8 cellular contexts compared by ENCODE assay signal in genomic region chr2:12721571-12722444, GRCh38. TPM values are rescaled to one million over a fixed set of nuclear protein-coding genes. Genes with fewer than 3 reads are reported as not detected.
A peak's percentile ranks its signal among the peaks of the same experiment; 100 is the strongest.
DNase-seq lines count a peak whose midpoint lies in the region; ATAC-seq, FAIRE-seq and TF ChIP-seq lines count a peak whose summit lies in the region.

No MANE protein-coding gene starts in this region.

- peak overlapping the region; percentile 43 for H3K27ac ChIP-seq in CD4-positive, CD25-positive, alpha-beta regulatory T cell (ENCODE audit: insufficient read depth, low read length, poor library complexity, severe bottlenecking)
- no peak overlapping the region for H3K27ac ChIP-seq in OCI-LY7 (ENCODE audit: low read depth, low read length, poor library complexity, severe bottlenecking)
- peak overlapping the region; percentile 44 for H3K27ac ChIP-seq in cingulate gyrus (ENCODE audit: low read depth, low read length)

- H3K9me3 ChIP-seq in CD4-positive, CD25-positive, alpha-beta regulatory T cell (ENCODE audit: control insufficient read depth in 2 of 2, low read length in 2 of 2) = no peaks in the 10 kb centered on the region
- H3K9me3 ChIP-seq in OCI-LY7 (ENCODE audit: low read length) = no peaks in the 10 kb centered on the region

- BruUV-seq in OCI-LY7 (replicated peaks; lab: Mats Ljungman, UMichigan) = no TSS peak

- intact Hi-C loops in OCI-LY7 (cut with micrococcal nuclease; ENCODE audit: unreplicated experiment) = no loop called here

- H3K4me1 Mint-ChIP-seq in CD4-positive, CD25-positive, alpha-beta regulatory T cell = peaks cover 32 to 75% (median 60%) of the 10 kb centered on the region in 4 donors

- CTCF ChIA-PET in OCI-LY7 (lab: Charles Lee; ENCODE audit: unreplicated experiment) = interaction anchor here (1.1 kb wide), 1 partner anchor 12 kb away, joined by 4 read pairs; no protein-coding TSS in a partner anchor

- DNase-seq in CD4-positive, CD25-positive, alpha-beta regulatory T cell = no peak
- DNase-seq in OCI-LY7 (ENCODE audit: low spot score) = no peak
- DNase-seq in non-pigmented ciliary epithelial cell (ENCODE audit: low read depth) = peak; percentile 67
- no peak for DNase-seq in frontal cortex (ENCODE audit: low spot score in 2 of 2)
- no peak for DNase-seq in germinal center (ENCODE audit: low spot score)
- no peak for DNase-seq in NCI-H748 (lab: John Stamatoyannopoulos, UW; ENCODE audit: unreplicated experiment)

- H3K4me3 ChIP-seq in CD4-positive, CD25-positive, alpha-beta regulatory T cell (ENCODE audit: low read depth, low read length) = peak overlapping the region; percentile 90
- H3K4me3 ChIP-seq in OCI-LY7 (ENCODE audit: low read depth, low read length, poor library complexity, severe bottlenecking) = peak overlapping the region; percentile 33

- peak overlapping the region; percentile 99 for H3K4me2 ChIP-seq in OCI-LY7 (ENCODE audit: low read length)

- H3K4me3 Mint-ChIP-seq in CD4-positive, CD25-positive, alpha-beta regulatory T cell = peak overlapping the region; percentile 97 to 100 (median 100)

- 0 out of 2 replicates have a peak, but pooled peaks cover 5% of the 10 kb centered on the region for H4K20me1 ChIP-seq in OCI-LY7 (ENCODE audit: insufficient read depth, low read length)

- H2AFZ ChIP-seq in OCI-LY7 (ENCODE audit: low read length) = peak overlapping the region; percentile 37; the same call in 1 of the 2 replicates

- peaks cover 63% of the 10 kb centered on the region for H3K4me1 ChIP-seq in CD4-positive, CD25-positive, alpha-beta regulatory T cell (ENCODE audit: control insufficient read depth, insufficient read depth, low read length, poor library complexity, severe bottlenecking)
- peaks cover 56% of the 10 kb centered on the region for H3K4me1 ChIP-seq in OCI-LY7 (ENCODE audit: insufficient read depth, low read length, poor library complexity, severe bottlenecking)

- H3K9me2 ChIP-seq in OCI-LY7 (ENCODE audit: insufficient read depth, low read length) = no peaks in the 10 kb centered on the region

- no peak for TF ChIP-seq CTCF in OCI-LY7 (conservative IDR thresholded peaks at IDR 0.05; ENCODE audit: low read length)

- H3K36me3 Mint-ChIP-seq in CD4-positive, CD25-positive, alpha-beta regulatory T cell = peaks cover 46% of the 10 kb centered on the region

- peaks cover 5% of the 10 kb centered on the region for H3K27me3 Mint-ChIP-seq in CD4-positive, CD25-positive, alpha-beta regulatory T cell

- H3K27me3 ChIP-seq in CD4-positive, CD25-positive, alpha-beta regulatory T cell (ENCODE audit: control insufficient read depth, insufficient read depth, low read length) = no peaks in the 10 kb centered on the region

- POLR2A ChIA-PET in OCI-LY7 (lab: Charles Lee) = interaction anchor here (0.6 to 2.1 kb wide), 6 partner anchors 11 to 858 kb away, joined by 3 to 7 read pairs (median 4); no protein-coding TSS in a partner anchor

- no peak for FAIRE-seq in frontal cortex (lab: Jason Lieb, UNC)

- peaks cover 38% of the 10 kb centered on the region for H3K36me3 ChIP-seq in CD4-positive, CD25-positive, alpha-beta regulatory T cell (ENCODE audit: control insufficient read depth, insufficient read depth, low read length)
- no peaks in the 10 kb centered on the region; the same call in 1 of the 2 replicates for H3K36me3 ChIP-seq in OCI-LY7 (ENCODE audit: insufficient read depth, low read length)

- no peaks in the 10 kb centered on the region; the same call in 1 of the 2 replicates for H3K79me2 ChIP-seq in OCI-LY7 (ENCODE audit: insufficient read depth, low read depth, low read length)

- no peak for ATAC-seq in CD4-positive, CD25-positive, alpha-beta regulatory T cell (ENCODE audit: low read depth in 2 of 2)
- ATAC-seq in HG02970 (IDR thresholded peaks at IDR 0.05; ENCODE audit: low FRiP score, unreplicated experiment) = no peak

- H3K27ac Mint-ChIP-seq in CD4-positive, CD25-positive, alpha-beta regulatory T cell = peak overlapping the region; percentile 76 to 89 (median 87)

- H3K9me3 Mint-ChIP-seq in CD4-positive, CD25-positive, alpha-beta regulatory T cell = peaks cover 0 to 2% (median 0%) of the 10 kb centered on the region in 7 donors

RNA-seq across cellular contexts. Expression of gene TRIB2, which starts 5.1 kb away (rescaled TPM):
- 180 TPM for total RNA-seq in CD4-positive, CD25-positive, alpha-beta regulatory T cell
- polyA plus RNA-seq in CD4-positive, CD25-positive, alpha-beta regulatory T cell = 100 to 1,000 TPM in 3 of 4 donors, 10 to 100 TPM in 1; 87.6 to 131 (median 109) TPM
- 11.8 and 18.8 TPM in 2 replicates for total RNA-seq in OCI-LY7 (2014; rRNA removed; shearing (Covaris generic))
- total RNA-seq in OCI-LY7 (2022) = 25.5 and 26.0 TPM in 2 replicates
- 82.7 TPM for total RNA-seq in frontal cortex
